Comparison of ENCODE assay signal across 7 cellular contexts in genomic region chr7:149195180-149196150, GRCh38.
A peak's percentile ranks its signal among the peaks of the same experiment; 100 is the strongest.
DNase-seq lines count a peak whose midpoint lies in the region; ATAC-seq and TF ChIP-seq lines count a peak whose summit lies in the region.

Gene ZNF282 (plus strand): TSS chr7:149195546. CDS start chr7:149195590, 44 bp downstream.

- ATAC-seq in GM18499 (IDR thresholded peaks at IDR 0.05; ENCODE audit: insufficient read depth, unreplicated experiment) (peak; percentile 70), HG02884 (IDR thresholded peaks at IDR 0.05; ENCODE audit: unreplicated experiment) (peak; percentile 84)

- TF ChIP-seq CTCF in astrocyte of the cerebellum (IDR thresholded peaks at IDR 0.05; ENCODE audit: low read depth, low read length, missing control alignments) (peak; percentile 71), retinal pigment epithelial cell (conservative IDR thresholded peaks at IDR 0.05; ENCODE audit: low read depth, low read length) (peak; percentile 70)

- H3K4me3 ChIP-seq in astrocyte of the cerebellum (ENCODE audit: low read depth, low read length) (peak within 1 kb of the TSS; percentile 75), retinal pigment epithelial cell (ENCODE audit: low read length) (peak within 1 kb of the TSS; percentile 86)

- in situ Hi-C loops in astrocyte of the cerebellum (cut with HindIII; ENCODE audit: low sequenced_read_pairs), result no loop called here

- DNase-seq in NCI-H146 treated with DMSO at 0.1 percent for 48 hours (lab: John Stamatoyannopoulos, UW; ENCODE audit: unreplicated experiment) (peak; percentile 81), T-helper 22 cell (ENCODE audit: low read depth) (peak; percentile 45), astrocyte of the cerebellum (ENCODE audit: low read depth) (peak; percentile 74), hippocampal formation (lab: John Stamatoyannopoulos, UW) (peak; percentile 89 to 93), retinal pigment epithelial cell (ENCODE audit: low read depth) (peak; percentile 58)

Comparison
In these comparisons a context has a peak if more than half of its experiments do, and no peak if none do; other contexts are left out.
1. Peak in every context shown above with its lines: DNase-seq, ATAC-seq and H3K4me3 ChIP-seq.